Comparison of ENCODE assay signal across 32 cellular contexts in the genomic region with DNA sequence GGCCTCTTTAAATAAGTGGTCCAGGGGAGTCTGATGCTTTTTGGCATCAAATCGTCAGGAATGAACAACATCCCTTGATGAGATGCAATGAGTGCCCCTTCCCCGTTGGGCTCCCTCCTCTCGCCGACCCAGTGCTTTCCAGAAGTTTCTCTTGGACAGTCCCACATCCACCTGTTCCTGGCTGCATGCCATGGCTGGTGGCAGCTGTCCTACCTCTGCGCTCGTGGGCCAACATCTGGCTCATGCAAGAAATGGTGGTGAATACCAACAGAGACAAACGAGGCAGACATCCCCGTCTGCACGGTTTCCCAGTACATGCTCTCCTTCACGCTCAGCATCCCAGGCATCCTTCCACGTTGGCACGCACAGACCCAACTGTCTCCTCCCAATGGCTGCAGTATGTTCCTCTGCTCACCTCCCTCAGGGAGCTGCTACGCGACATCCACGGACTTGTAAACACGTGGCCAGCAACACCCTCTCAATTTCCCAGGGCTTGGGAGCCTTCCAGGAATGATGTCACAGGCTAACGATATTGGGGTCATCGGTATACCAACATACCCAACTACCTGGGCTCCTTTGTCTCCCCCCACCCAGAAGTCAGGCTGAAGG.
"Had no signal": no experiment of that assay in that cellular context is flagged by ENCODE, and none has a peak within 500 bp of the region (broad histone marks: within the 10 kb centered on the region; RNA-seq: fewer than 3 reads in every experiment).

No MANE protein-coding gene starts in this region.

- H3K9me3 Mint-ChIP-seq: activated CD4-positive, alpha-beta T cell treated with anti-CD3 and anti-CD28 coated beads, Interleukin-2, amount 10 ng/mL, durations not matched to agents 24 days and 14 days; activated naive CD4-positive, alpha-beta T cell treated with anti-CD3 and anti-CD28 coated beads, Interleukin-2, amount 50 U/mL, for 24 hours; activated T-cell treated with anti-CD3 and anti-CD28 coated beads, Interleukin-2, amount 50 U/mL, for 24 hours; activated T-helper 2 cell treated with anti-CD3 and anti-CD28 coated beads, Interferon-gamma antibody, Interleukin-2, Interleukin-4, amounts not matched to agents 10 μg/mL and 5 μg/mL and 100 μg/mL, durations not matched to agents 14 hours and 24 hours and 36 hours; T-cell had no signal

- H3K36me3 Mint-ChIP-seq: activated naive CD4-positive, alpha-beta T cell treated with anti-CD3 and anti-CD28 coated beads, Interleukin-2, amount 50 U/mL, for 24 hours had no signal

- H3K36me3 ChIP-seq: adrenal gland, breast epithelium, Peyer's patch had no signal

- H3K9me3 ChIP-seq: adrenal gland, body of pancreas, breast epithelium, Peyer's patch had no signal

- H3K4me1 Mint-ChIP-seq: activated CD4-positive, alpha-beta T cell treated with anti-CD3 and anti-CD28 coated beads, Interleukin-2, amount 10 ng/mL, durations not matched to agents 24 days and 14 days; activated naive CD4-positive, alpha-beta T cell treated with anti-CD3 and anti-CD28 coated beads, Interleukin-2, amount 50 U/mL, for 24 hours; T-cell had no signal

- H3K27ac ChIP-seq: body of pancreas, breast epithelium, Peyer's patch, VCaP had no signal

- ATAC-seq: activated CD8-positive, alpha-beta T cell treated with anti-CD3 and anti-CD28 coated beads, Interleukin-2, amount 10 ng/mL, durations not matched to agents 7 days and 5 days; body of pancreas; PC-3; SK-N-SH treated with all-trans-retinoic acid at 6 μM for 48 hours; T-cell had no signal

- H3K4me1 ChIP-seq: body of pancreas, breast epithelium, Peyer's patch had no signal

- H3K4me3 ChIP-seq: adrenal gland, body of pancreas, breast epithelium, Peyer's patch had no signal

- H3K27ac Mint-ChIP-seq: activated CD4-positive, alpha-beta T cell treated with anti-CD3 and anti-CD28 coated beads, Interleukin-2, amount 10 ng/mL, durations not matched to agents 24 days and 14 days; activated CD8-positive, alpha-beta T cell treated with anti-CD3 and anti-CD28 coated beads, Interleukin-2, amount 10 ng/mL, durations not matched to agents 7 days and 5 days; activated naive CD4-positive, alpha-beta T cell treated with anti-CD3 and anti-CD28 coated beads, Interleukin-2, amount 50 U/mL, for 24 hours; activated T-cell treated with anti-CD3 and anti-CD28 coated beads, Interleukin-2, amount 50 U/mL, for 24 hours; activated T-helper 2 cell treated with anti-CD3 and anti-CD28 coated beads, Interferon-gamma antibody, Interleukin-2, Interleukin-4, amounts not matched to agents 10 μg/mL and 5 μg/mL and 100 μg/mL, durations not matched to agents 14 hours and 24 hours and 36 hours; T-cell had no signal

- FAIRE-seq: astrocyte had no signal

- H3K4me3 Mint-ChIP-seq: activated CD4-positive, alpha-beta T cell treated with anti-CD3 and anti-CD28 coated beads, Interleukin-2, amount 10 ng/mL, durations not matched to agents 24 days and 14 days; activated CD8-positive, alpha-beta T cell treated with anti-CD3 and anti-CD28 coated beads, Interleukin-2, amount 10 ng/mL, durations not matched to agents 7 days and 5 days; activated naive CD4-positive, alpha-beta T cell treated with anti-CD3 and anti-CD28 coated beads, Interleukin-2, amount 50 U/mL, for 24 hours; activated T-cell treated with anti-CD3 and anti-CD28 coated beads, Interleukin-2, amount 50 U/mL, for 24 hours; T-cell had no signal

- H3K27me3 ChIP-seq: adrenal gland, body of pancreas, breast epithelium, Peyer's patch had no signal

- H3K27me3 Mint-ChIP-seq: activated CD4-positive, alpha-beta T cell treated with anti-CD3 and anti-CD28 coated beads, Interleukin-2, amount 10 ng/mL, durations not matched to agents 24 days and 14 days; activated naive CD4-positive, alpha-beta T cell treated with anti-CD3 and anti-CD28 coated beads, Interleukin-2, amount 50 U/mL, for 24 hours; activated T-cell treated with anti-CD3 and anti-CD28 coated beads, Interleukin-2, amount 50 U/mL, for 24 hours; T-cell had no signal

- DNase-seq: activated CD4-positive, alpha-beta T cell treated with anti-CD3 and anti-CD28 coated beads for 1 hour; activated CD4-positive, alpha-beta T cell treated with anti-CD3 and anti-CD28 coated beads, Interleukin-2, amount 10 ng/mL, durations not matched to agents 24 days and 14 days; activated CD4-positive, alpha-beta T cell treated with anti-CD3 and anti-CD28 coated beads, Interleukin-2, amount 50 U/mL, for 4 hours; activated CD4-positive, CD25-positive, alpha-beta regulatory T cell; activated CD8-positive, alpha-beta T cell treated with anti-CD3 and anti-CD28 coated beads, Interleukin-2, amount 10 ng/mL, durations not matched to agents 7 days and 5 days; activated gamma-delta T cell; activated naive CD4-positive, alpha-beta T cell treated with Interleukin-2 at 50 U/mL for 16 hours; activated T-cell treated with anti-CD3 and anti-CD28 coated beads, Interleukin-2, amount 50 U/mL, for 24 hours; body of pancreas; MM.1S; NCI-H1092; NCI-H1436 treated with DMSO at 0.1 percent for 48 hours; NCI-H1694 treated with DMSO at 0.1 percent for 48 hours; NCI-H2029; NCI-H510A; NCI-H526; NCI-H748 treated with DMSO at 0.1 percent for 48 hours; NK-92 treated with Interleukin-12 subunit alpha and Interleukin-12 subunit beta, amount 100 ng/mL, for 24 hours; PC-3; Peyer's patch; RPMI8226; SHP77 treated with DMSO at 0.1 percent for 48 hours; T-cell; T-helper 2 cell; T-helper 9 cell had no signal
